In the genomic region with DNA sequence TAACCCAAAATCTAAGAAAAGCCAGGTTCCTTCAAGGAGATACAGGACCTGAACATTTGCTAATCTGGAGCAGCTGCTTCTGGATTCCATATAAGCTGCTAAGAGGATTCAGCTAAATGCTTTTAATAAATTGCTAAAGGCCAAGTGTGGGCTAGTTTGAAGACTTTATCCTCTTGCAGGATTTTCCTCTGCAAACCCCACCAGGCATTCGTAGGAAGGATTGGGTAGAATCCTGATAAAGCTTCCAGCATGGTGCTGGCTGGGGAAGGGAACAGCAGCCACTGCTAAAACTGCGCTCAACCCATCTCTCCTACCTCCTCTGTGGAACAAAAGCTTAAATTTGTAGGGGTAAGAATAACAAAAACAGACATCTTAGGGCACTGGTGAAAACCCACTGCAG, we compare ENCODE assay signal across 23 cellular contexts.
DNase-seq lines count a peak whose midpoint lies in the region; ATAC-seq, FAIRE-seq and TF ChIP-seq lines count a peak whose summit lies in the region.
"Had no signal": no experiment of that assay in that cellular context is flagged by ENCODE, and none has a peak within 500 bp of the region (broad histone marks: within the 10 kb centered on the region; RNA-seq: fewer than 3 reads in every experiment).

No MANE protein-coding gene starts in this region.

- POLR2A ChIA-PET in A549 (lab: Yijun Ruan, JAX), result no interaction called here
- POLR2A ChIA-PET in PC-9 (lab: Charles Lee; ENCODE audit: unreplicated experiment), result interaction anchor here (0.5 kb wide), 1 partner anchor 57 kb away, joined by 4 read pairs; no protein-coding TSS in a partner anchor
- POLR2A ChIA-PET in activated CD8-positive, alpha-beta T cell treated with anti-CD3 and anti-CD28 coated beads, Interleukin-2, amount 10 ng/mL, durations not matched to agents 7 days and 5 days (lab: Charles Lee), result no interaction called here

- no peak for TF ChIP-seq CTCF in A549 (IDR thresholded peaks at IDR 0.05)
- no peak for TF ChIP-seq CTCF in PC-9 (conservative IDR thresholded peaks at IDR 0.05)
- TF ChIP-seq CTCF in brain microvascular endothelial cell (IDR thresholded peaks at IDR 0.05; ENCODE audit: low read depth, low read length, missing control alignments), result no peak

- no peak overlapping the region for H3K27ac Mint-ChIP-seq in activated CD8-positive, alpha-beta T cell treated with anti-CD3 and anti-CD28 coated beads, Interleukin-2, amount 10 ng/mL, durations not matched to agents 7 days and 5 days
- H3K27ac Mint-ChIP-seq: CD14-positive monocyte; CD4-positive, alpha-beta T cell; CD8-positive, alpha-beta memory T cell; HFFc6 had no signal

- H3K9me2 ChIP-seq in PC-9 (ENCODE audit: insufficient read depth), result no peaks in the 10 kb centered on the region

- H3K27me3 Mint-ChIP-seq in activated CD8-positive, alpha-beta T cell treated with anti-CD3 and anti-CD28 coated beads, Interleukin-2, amount 10 ng/mL, durations not matched to agents 7 days and 5 days (ENCODE audit: low read depth), result no peaks in the 10 kb centered on the region
- H3K27me3 Mint-ChIP-seq: CD4-positive, alpha-beta T cell had no signal

- FAIRE-seq in A549 (lab: Jason Lieb, UNC) (peak; percentile 13), HTR-8/SVneo (lab: Jason Lieb, UNC) (peak; percentile 26)
- FAIRE-seq: A204.1, G401.6, GM12892, H54 had no signal

- no peaks in the 10 kb centered on the region for H3K27me3 ChIP-seq in PC-9 (ENCODE audit: insufficient read depth, low read depth)
- no peaks in the 10 kb centered on the region for H3K27me3 ChIP-seq in brain microvascular endothelial cell (replicated peaks)
- H3K27me3 ChIP-seq: BE2C; BLaER1 treated with 17β-estradiol and CSF1 and Interleukin-3, amounts not matched to agents 10 nM and 100 nM had no signal

- no peaks in the 10 kb centered on the region for H3F3A ChIP-seq in PC-9 (ENCODE audit: insufficient read depth, low read depth)

- DNase-seq in A549 (ENCODE audit: low read depth in 1 of 2, low spot score in 1 of 2) (no peak), HTR-8/SVneo (ENCODE audit: insufficient read length, low spot score) (no peak), PC-9 (no peak), NCI-H226 (no peak), brain microvascular endothelial cell (no peak)
- no peak for DNase-seq in activated CD8-positive, alpha-beta T cell treated with anti-CD3 and anti-CD28 coated beads, Interleukin-2, amount 10 ng/mL, durations not matched to agents 7 days and 5 days
- DNase-seq: ACHN; AML-193; BE2C; CD4-positive, alpha-beta T cell; CD8-positive, alpha-beta memory T cell; DMS153; DND-41; GOT3; HFFc6 had no signal

- BruUV-seq in PC-9 (replicated peaks; lab: Mats Ljungman, UMichigan), result no TSS peak

- H3K79me2 ChIP-seq in PC-9 (ENCODE audit: low read depth), result no peaks in the 10 kb centered on the region

- WGBS in A549 (ENCODE audit: missing lambda C conversion rate), result 13% methylated on average over 1 of the region's 2 CpGs

- no peak overlapping the region for H2AFZ ChIP-seq in PC-9

- H3K9me3 ChIP-seq in A549 (no peaks in the 10 kb centered on the region), PC-9 (ENCODE audit: insufficient read depth, low read depth) (no peaks in the 10 kb centered on the region)
- H3K9me3 ChIP-seq: BE2C, HAP-1 had no signal

- no peak for TF ChIP-seq EP300 in A549 (IDR thresholded peaks at IDR 0.05)

- in situ Hi-C loops in brain microvascular endothelial cell (cut with HindIII; ENCODE audit: low pct_ligation_motif_present, low sequenced_read_pairs), result no loop called here

- no peaks in the 10 kb centered on the region for H4K20me1 ChIP-seq in PC-9 (ENCODE audit: insufficient read depth)
- H4K20me1 ChIP-seq: BLaER1 treated with 17β-estradiol and CSF1 and Interleukin-3, amounts not matched to agents 10 nM and 100 nM had no signal

- CTCF ChIA-PET in A549 (lab: Yijun Ruan, JAX) (no interaction called here), PC-9 (lab: Charles Lee) (no interaction called here)
- CTCF ChIA-PET in activated CD8-positive, alpha-beta T cell treated with anti-CD3 and anti-CD28 coated beads, Interleukin-2, amount 10 ng/mL, durations not matched to agents 7 days and 5 days (lab: Charles Lee), result no interaction called here

- H3K4me1 Mint-ChIP-seq in activated CD8-positive, alpha-beta T cell treated with anti-CD3 and anti-CD28 coated beads, Interleukin-2, amount 10 ng/mL, durations not matched to agents 7 days and 5 days (ENCODE audit: low read depth), result no peaks in the 10 kb centered on the region
- H3K4me1 Mint-ChIP-seq: CD14-positive monocyte; CD8-positive, alpha-beta memory T cell had no signal

- intact Hi-C loops in PC-9 (cut with micrococcal nuclease; ENCODE audit: unreplicated experiment), result loop anchor here (2.0 kb wide), 1 partner anchor 58 kb away; no protein-coding TSS in a partner anchor

- no peak overlapping the region for H3K27ac ChIP-seq in A549
- no peak overlapping the region for H3K27ac ChIP-seq in PC-9
- no peak overlapping the region for H3K27ac ChIP-seq in brain microvascular endothelial cell
- H3K27ac ChIP-seq: 22Rv1; BLaER1 treated with 17β-estradiol and CSF1 and Interleukin-3, amounts not matched to agents 10 nM and 100 nM had no signal

- H3K4me3 ChIP-seq in A549 (no peak overlapping the region), PC-9 (no peak overlapping the region), brain microvascular endothelial cell (ENCODE audit: low read depth, low read length) (no peak overlapping the region)
- H3K4me3 ChIP-seq: BLaER1 treated with 17β-estradiol and CSF1 and Interleukin-3, amounts not matched to agents 10 nM and 100 nM; HAP-1 had no signal

- H3K4me2 ChIP-seq in A549, result no peak overlapping the region
- peak overlapping the region; percentile 38; the same call in 1 of the 2 replicates for H3K4me2 ChIP-seq in PC-9
- H3K4me2 ChIP-seq: BLaER1 treated with 17β-estradiol and CSF1 and Interleukin-3, amounts not matched to agents 10 nM and 100 nM had no signal

- H3K36me3 Mint-ChIP-seq in activated CD8-positive, alpha-beta T cell treated with anti-CD3 and anti-CD28 coated beads, Interleukin-2, amount 10 ng/mL, durations not matched to agents 7 days and 5 days (ENCODE audit: low read depth), result no peaks in the 10 kb centered on the region
- H3K36me3 Mint-ChIP-seq: CD14-positive monocyte; CD8-positive, alpha-beta memory T cell had no signal

- H3K9me3 Mint-ChIP-seq in activated CD8-positive, alpha-beta T cell treated with anti-CD3 and anti-CD28 coated beads, Interleukin-2, amount 10 ng/mL, durations not matched to agents 7 days and 5 days (ENCODE audit: insufficient read depth), result no peaks in the 10 kb centered on the region
- H3K9me3 Mint-ChIP-seq: HFFc6 had no signal

- H3K4me1 ChIP-seq in A549, result no peaks in the 10 kb centered on the region
- peaks cover 13% of the 10 kb centered on the region; the same call in 1 of the 2 replicates for H3K4me1 ChIP-seq in PC-9 (replicated peaks; ENCODE audit: insufficient read depth)
- H3K4me1 ChIP-seq: BE2C; BLaER1 treated with 17β-estradiol and CSF1 and Interleukin-3, amounts not matched to agents 10 nM and 100 nM; HAP-1 had no signal

- TF ChIP-seq POLR2A in A549 (IDR thresholded peaks at IDR 0.05; ENCODE audit: low read length), result no peak

- no peaks in the 10 kb centered on the region for H3K36me3 ChIP-seq in PC-9 (ENCODE audit: low read depth)
- no peaks in the 10 kb centered on the region for H3K36me3 ChIP-seq in brain microvascular endothelial cell (replicated peaks)
- H3K36me3 ChIP-seq: BE2C; BLaER1 treated with 17β-estradiol and CSF1 and Interleukin-3, amounts not matched to agents 10 nM and 100 nM; HAP-1 had no signal

- H3K4me3 Mint-ChIP-seq in activated CD8-positive, alpha-beta T cell treated with anti-CD3 and anti-CD28 coated beads, Interleukin-2, amount 10 ng/mL, durations not matched to agents 7 days and 5 days, result no peak overlapping the region
- H3K4me3 Mint-ChIP-seq: CD14-positive monocyte; CD4-positive, alpha-beta T cell; CD8-positive, alpha-beta memory T cell; HFFc6 had no signal

- TF ChIP-seq RAD21 in A549 (conservative IDR thresholded peaks at IDR 0.05 in 1 of 2, IDR thresholded peaks at IDR 0.05 in 1 of 2), result no peak

- ATAC-seq in A549, result no peak
- ATAC-seq in activated CD8-positive, alpha-beta T cell treated with anti-CD3 and anti-CD28 coated beads, Interleukin-2, amount 10 ng/mL, durations not matched to agents 7 days and 5 days, result no peak

TF ChIP-seq in A549, 52 proteins besides CTCF, POLR2A, EP300 and RAD21 (continues in another document):
- no peak for TF ChIP-seq EHF (CRISPR knock-in tag; IDR thresholded peaks at IDR 0.05)
- TF ChIP-seq RFX5 (IDR thresholded peaks at IDR 0.05), result no peak
- TF ChIP-seq, protein P1, sequence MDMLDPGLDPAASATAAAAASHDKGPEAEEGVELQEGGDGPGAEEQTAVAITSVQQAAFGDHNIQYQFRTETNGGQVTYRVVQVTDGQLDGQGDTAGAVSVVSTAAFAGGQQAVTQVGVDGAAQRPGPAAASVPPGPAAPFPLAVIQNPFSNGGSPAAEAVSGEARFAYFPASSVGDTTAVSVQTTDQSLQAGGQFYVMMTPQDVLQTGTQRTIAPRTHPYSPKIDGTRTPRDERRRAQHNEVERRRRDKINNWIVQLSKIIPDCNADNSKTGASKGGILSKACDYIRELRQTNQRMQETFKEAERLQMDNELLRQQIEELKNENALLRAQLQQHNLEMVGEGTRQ (IDR thresholded peaks at IDR 0.05), result no peak
- TF ChIP-seq GATA3 (IDR thresholded peaks at IDR 0.05; ENCODE audit: borderline replicate concordance), result no peak
- TF ChIP-seq, protein P2, sequence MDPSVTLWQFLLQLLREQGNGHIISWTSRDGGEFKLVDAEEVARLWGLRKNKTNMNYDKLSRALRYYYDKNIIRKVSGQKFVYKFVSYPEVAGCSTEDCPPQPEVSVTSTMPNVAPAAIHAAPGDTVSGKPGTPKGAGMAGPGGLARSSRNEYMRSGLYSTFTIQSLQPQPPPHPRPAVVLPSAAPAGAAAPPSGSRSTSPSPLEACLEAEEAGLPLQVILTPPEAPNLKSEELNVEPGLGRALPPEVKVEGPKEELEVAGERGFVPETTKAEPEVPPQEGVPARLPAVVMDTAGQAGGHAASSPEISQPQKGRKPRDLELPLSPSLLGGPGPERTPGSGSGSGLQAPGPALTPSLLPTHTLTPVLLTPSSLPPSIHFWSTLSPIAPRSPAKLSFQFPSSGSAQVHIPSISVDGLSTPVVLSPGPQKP (IDR thresholded peaks at IDR 0.05; ENCODE audit: low read depth, low read length), result no peak
- TF ChIP-seq PHF8 (IDR thresholded peaks at IDR 0.05; ENCODE audit: borderline replicate concordance, low read depth), result no peak
- TF ChIP-seq RNF2 (IDR thresholded peaks at IDR 0.05; ENCODE audit: borderline replicate concordance, low read depth), result no peak
- TF ChIP-seq NPAS2 (CRISPR knock-in tag; IDR thresholded peaks at IDR 0.05; ENCODE audit: borderline replicate concordance), result no peak
- TF ChIP-seq HOXB13 (CRISPR knock-in tag; IDR thresholded peaks at IDR 0.05; ENCODE audit: low read depth), result no peak
- no peak for TF ChIP-seq RCOR1 (IDR thresholded peaks at IDR 0.05; ENCODE audit: low read depth, low read length)
- TF ChIP-seq EHMT2 (IDR thresholded peaks at IDR 0.05; ENCODE audit: low read depth), result no peak
- TF ChIP-seq, protein P3, sequence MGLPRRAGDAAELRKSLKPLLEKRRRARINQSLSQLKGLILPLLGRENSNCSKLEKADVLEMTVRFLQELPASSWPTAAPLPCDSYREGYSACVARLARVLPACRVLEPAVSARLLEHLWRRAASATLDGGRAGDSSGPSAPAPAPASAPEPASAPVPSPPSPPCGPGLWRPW (IDR thresholded peaks at IDR 0.05), result no peak
- TF ChIP-seq MYC (IDR thresholded peaks at IDR 0.05; ENCODE audit: borderline replicate concordance, low read length), result no peak
